ENCODE assay signal across 8 cellular contexts in genomic region chr1:212608956-212609700, GRCh38. TPM values are rescaled to one million over a fixed set of nuclear protein-coding genes. Genes with fewer than 3 reads are reported as not detected.
DNase-seq lines count a peak whose midpoint lies in the region; ATAC-seq and TF ChIP-seq lines count a peak whose summit lies in the region.

No MANE protein-coding gene starts in this region.

- no peaks in the 10 kb centered on the region for H3K9me3 Mint-ChIP-seq in HFFc6
- H3K9me3 Mint-ChIP-seq in activated CD8-positive, alpha-beta memory T cell treated with anti-CD3 and anti-CD28 coated beads, Interleukin-2, amount 10 ng/mL, durations not matched to agents 7 days and 5 days (ENCODE audit: low read depth) = no peaks in the 10 kb centered on the region
- no peaks in the 10 kb centered on the region for H3K9me3 Mint-ChIP-seq in stimulated activated naive CD8-positive, alpha-beta T cell treated with anti-CD3 and anti-CD28 coated beads, Interleukin-15, Interleukin-2, amounts not matched to agents 100 ng/mL and 50 ng/mL, for 24 hours

- TF ChIP-seq CTCF in GM12873 (IDR thresholded peaks at IDR 0.05; ENCODE audit: insufficient read depth, low read depth, low read length, missing control alignments) (peak; percentile 68), HFFc6 (IDR thresholded peaks at IDR 0.05) (peak; percentile 77)

- H3K9ac ChIP-seq in mucosa of rectum (ENCODE audit: low read depth in 1 of 2, low read length in 2 of 2) = peak overlapping the region; percentile 84 to 91

- ATAC-seq in activated CD8-positive, alpha-beta memory T cell treated with anti-CD3 and anti-CD28 coated beads, Interleukin-2, amount 10 ng/mL, durations not matched to agents 7 days and 5 days = peak; percentile 24
- ATAC-seq in GM21367 (IDR thresholded peaks at IDR 0.05; ENCODE audit: unreplicated experiment) = no peak

- H3K4me1 Mint-ChIP-seq in HFFc6 (ENCODE audit: low read depth) = peaks cover 38% of the 10 kb centered on the region
- H3K4me1 Mint-ChIP-seq in activated CD8-positive, alpha-beta memory T cell treated with anti-CD3 and anti-CD28 coated beads, Interleukin-2, amount 10 ng/mL, durations not matched to agents 7 days and 5 days = peaks cover 57% of the 10 kb centered on the region
- H3K4me1 Mint-ChIP-seq in stimulated activated naive CD8-positive, alpha-beta T cell treated with anti-CD3 and anti-CD28 coated beads, Interleukin-15, Interleukin-2, amounts not matched to agents 100 ng/mL and 50 ng/mL, for 24 hours (ENCODE audit: low read depth) = peaks cover 67% of the 10 kb centered on the region

- peak overlapping the region; percentile 92 for H3K27ac Mint-ChIP-seq in HFFc6
- peak overlapping the region; percentile 96 for H3K27ac Mint-ChIP-seq in activated CD8-positive, alpha-beta memory T cell treated with anti-CD3 and anti-CD28 coated beads, Interleukin-2, amount 10 ng/mL, durations not matched to agents 7 days and 5 days
- peak overlapping the region; percentile 89 for H3K27ac Mint-ChIP-seq in stimulated activated naive CD8-positive, alpha-beta T cell treated with anti-CD3 and anti-CD28 coated beads, Interleukin-15, Interleukin-2, amounts not matched to agents 100 ng/mL and 50 ng/mL, for 24 hours

- CTCF ChIA-PET in activated CD8-positive, alpha-beta memory T cell treated with anti-CD3 and anti-CD28 coated beads, Interleukin-2, amount 10 ng/mL, durations not matched to agents 7 days and 5 days (lab: Charles Lee) = interaction anchor here (0.6 to 4.8 kb wide), 10 partner anchors 12 to 172 kb away, joined by 3 to 34 read pairs (median 4); no protein-coding TSS in a partner anchor

- peaks cover 25 to 31% of the 10 kb centered on the region in 2 donors for H3K4me1 ChIP-seq in mucosa of rectum (ENCODE audit: control insufficient read depth in 2 of 2, insufficient read depth in 2 of 2, low read length in 2 of 2)

- peaks cover 0 to 17% of the 10 kb centered on the region in 2 donors for H3K27me3 ChIP-seq in mucosa of rectum (ENCODE audit: control insufficient read depth in 2 of 2, insufficient read depth in 2 of 2, low read length in 2 of 2)

- H3K9me3 ChIP-seq in mucosa of rectum (ENCODE audit: control insufficient read depth in 2 of 2, low read length in 2 of 2) = no peaks in the 10 kb centered on the region

- DNase-seq in HFFc6 (peak; percentile 25), NCI-H2107 treated with DMSO at 0.1 percent for 48 hours (lab: John Stamatoyannopoulos, UW; ENCODE audit: unreplicated experiment) (peak; percentile 51), epithelial cell of prostate (ENCODE audit: low read depth, low spot score) (no peak)
- peak; percentile 76 for DNase-seq in activated CD8-positive, alpha-beta memory T cell treated with anti-CD3 and anti-CD28 coated beads, Interleukin-2, amount 10 ng/mL, durations not matched to agents 7 days and 5 days

- H3K4me3 ChIP-seq in mucosa of rectum (ENCODE audit: low read length in 2 of 2) = peak overlapping the region; percentile 77 to 78

- H3K36me3 ChIP-seq in mucosa of rectum (ENCODE audit: control insufficient read depth in 2 of 2, insufficient read depth in 2 of 2, low read length in 2 of 2) = no peaks in the 10 kb centered on the region

- H3K36me3 Mint-ChIP-seq in HFFc6 (ENCODE audit: low read depth) = no peaks in the 10 kb centered on the region
- H3K36me3 Mint-ChIP-seq in activated CD8-positive, alpha-beta memory T cell treated with anti-CD3 and anti-CD28 coated beads, Interleukin-2, amount 10 ng/mL, durations not matched to agents 7 days and 5 days = peaks cover 16% of the 10 kb centered on the region
- H3K36me3 Mint-ChIP-seq in stimulated activated naive CD8-positive, alpha-beta T cell treated with anti-CD3 and anti-CD28 coated beads, Interleukin-15, Interleukin-2, amounts not matched to agents 100 ng/mL and 50 ng/mL, for 24 hours (ENCODE audit: low read depth) = peaks cover 16% of the 10 kb centered on the region

- peak overlapping the region; percentile 77 for H3K27ac ChIP-seq in epithelial cell of prostate
- peak overlapping the region; percentile 92 to 96 for H3K27ac ChIP-seq in mucosa of rectum (ENCODE audit: low read depth in 2 of 2, low read length in 2 of 2)

- H3K4me3 Mint-ChIP-seq in HFFc6 = peak overlapping the region; percentile 89
- peak overlapping the region; percentile 90 for H3K4me3 Mint-ChIP-seq in activated CD8-positive, alpha-beta memory T cell treated with anti-CD3 and anti-CD28 coated beads, Interleukin-2, amount 10 ng/mL, durations not matched to agents 7 days and 5 days
- H3K4me3 Mint-ChIP-seq in stimulated activated naive CD8-positive, alpha-beta T cell treated with anti-CD3 and anti-CD28 coated beads, Interleukin-15, Interleukin-2, amounts not matched to agents 100 ng/mL and 50 ng/mL, for 24 hours = peak overlapping the region; percentile 89

- peaks cover 53% of the 10 kb centered on the region for H3K27me3 Mint-ChIP-seq in HFFc6 (ENCODE audit: insufficient read depth)
- peaks cover 33% of the 10 kb centered on the region for H3K27me3 Mint-ChIP-seq in activated CD8-positive, alpha-beta memory T cell treated with anti-CD3 and anti-CD28 coated beads, Interleukin-2, amount 10 ng/mL, durations not matched to agents 7 days and 5 days
- peaks cover 44% of the 10 kb centered on the region for H3K27me3 Mint-ChIP-seq in stimulated activated naive CD8-positive, alpha-beta T cell treated with anti-CD3 and anti-CD28 coated beads, Interleukin-15, Interleukin-2, amounts not matched to agents 100 ng/mL and 50 ng/mL, for 24 hours

RNA-seq across cellular contexts. Expression of gene ATF3, which starts 0.6 kb away (rescaled TPM):
- 1 to 10 TPM; 1.9 to 5.5 (median 4.8) TPM for total RNA-seq in HFFc6 (2021; fragmentation: NEBNext Ultra II Directional; extraction: Animal tissue kit (Norgen Biotek cat#: 25700))
- 10 to 100 TPM; 21.3 to 36.5 TPM for total RNA-seq in activated CD8-positive, alpha-beta memory T cell treated with anti-CD3 and anti-CD28 coated beads, Interleukin-2, amount 10 ng/mL, durations not matched to agents 7 days and 5 days
